Comparison of ENCODE assay signal across 1 cellular context in the genomic region with DNA sequence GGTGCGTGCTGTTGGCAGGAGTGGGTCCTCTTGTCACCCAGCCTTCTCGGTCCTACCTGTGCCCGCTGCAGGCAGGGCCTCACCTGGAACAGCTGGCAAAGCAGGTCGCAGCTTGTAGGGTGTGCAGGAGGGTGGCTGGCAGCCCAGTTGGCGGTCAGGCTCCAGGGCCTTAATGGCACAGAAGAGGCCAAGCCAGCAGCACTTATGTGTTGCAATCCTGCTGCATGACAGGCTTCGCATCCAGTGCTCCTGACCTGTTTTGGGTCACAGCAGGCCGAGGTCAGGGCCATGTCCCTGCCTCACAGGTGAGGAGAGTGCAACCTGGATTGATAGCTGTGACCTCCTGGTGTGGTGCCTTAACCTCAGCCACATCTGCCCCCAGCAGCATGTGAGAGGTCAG.
TF ChIP-seq lines count a peak whose summit lies in the region.

No MANE protein-coding gene starts in this region.

TF ChIP-seq in HepG2, 621 proteins besides CTCF, POLR2A, EP300 and RAD21 (continued from another document):
- TF ChIP-seq, protein P1, sequence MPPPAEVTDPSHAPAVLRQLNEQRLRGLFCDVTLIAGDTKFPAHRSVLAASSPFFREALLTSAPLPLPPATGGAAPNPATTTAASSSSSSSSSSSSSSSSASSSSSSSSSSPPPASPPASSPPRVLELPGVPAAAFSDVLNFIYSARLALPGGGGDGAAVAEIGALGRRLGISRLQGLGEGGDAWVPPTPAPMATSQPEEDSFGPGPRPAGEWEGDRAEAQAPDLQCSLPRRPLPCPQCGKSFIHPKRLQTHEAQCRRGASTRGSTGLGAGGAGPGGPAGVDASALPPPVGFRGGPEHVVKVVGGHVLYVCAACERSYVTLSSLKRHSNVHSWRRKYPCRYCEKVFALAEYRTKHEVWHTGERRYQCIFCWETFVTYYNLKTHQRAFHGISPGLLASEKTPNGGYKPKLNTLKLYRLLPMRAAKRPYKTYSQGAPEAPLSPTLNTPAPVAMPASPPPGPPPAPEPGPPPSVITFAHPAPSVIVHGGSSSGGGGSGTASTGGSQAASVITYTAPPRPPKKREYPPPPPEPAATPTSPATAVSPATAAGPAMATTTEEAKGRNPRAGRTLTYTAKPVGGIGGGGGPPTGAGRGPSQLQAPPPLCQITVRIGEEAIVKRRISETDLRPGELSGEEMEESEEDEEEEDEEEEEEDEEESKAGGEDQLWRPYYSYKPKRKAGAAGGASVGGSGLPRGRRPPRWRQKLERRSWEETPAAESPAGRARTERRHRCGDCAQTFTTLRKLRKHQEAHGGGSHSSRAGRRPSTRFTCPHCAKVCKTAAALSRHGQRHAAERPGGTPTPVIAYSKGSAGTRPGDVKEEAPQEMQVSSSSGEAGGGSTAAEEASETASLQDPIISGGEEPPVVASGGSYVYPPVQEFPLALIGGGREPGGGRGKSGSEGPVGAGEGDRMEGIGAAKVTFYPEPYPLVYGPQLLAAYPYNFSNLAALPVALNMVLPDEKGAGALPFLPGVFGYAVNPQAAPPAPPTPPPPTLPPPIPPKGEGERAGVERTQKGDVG (CRISPR knock-in tag; IDR thresholded peaks at IDR 0.05; ENCODE audit: borderline replicate concordance) = no peak; the same call in 1 of the 2 replicates
- TF ChIP-seq RBAK (CRISPR knock-in tag; IDR thresholded peaks at IDR 0.05) = no peak
- TF ChIP-seq DMAP1 (CRISPR knock-in tag; IDR thresholded peaks at IDR 0.05) = no peak
- TF ChIP-seq, protein P2, sequence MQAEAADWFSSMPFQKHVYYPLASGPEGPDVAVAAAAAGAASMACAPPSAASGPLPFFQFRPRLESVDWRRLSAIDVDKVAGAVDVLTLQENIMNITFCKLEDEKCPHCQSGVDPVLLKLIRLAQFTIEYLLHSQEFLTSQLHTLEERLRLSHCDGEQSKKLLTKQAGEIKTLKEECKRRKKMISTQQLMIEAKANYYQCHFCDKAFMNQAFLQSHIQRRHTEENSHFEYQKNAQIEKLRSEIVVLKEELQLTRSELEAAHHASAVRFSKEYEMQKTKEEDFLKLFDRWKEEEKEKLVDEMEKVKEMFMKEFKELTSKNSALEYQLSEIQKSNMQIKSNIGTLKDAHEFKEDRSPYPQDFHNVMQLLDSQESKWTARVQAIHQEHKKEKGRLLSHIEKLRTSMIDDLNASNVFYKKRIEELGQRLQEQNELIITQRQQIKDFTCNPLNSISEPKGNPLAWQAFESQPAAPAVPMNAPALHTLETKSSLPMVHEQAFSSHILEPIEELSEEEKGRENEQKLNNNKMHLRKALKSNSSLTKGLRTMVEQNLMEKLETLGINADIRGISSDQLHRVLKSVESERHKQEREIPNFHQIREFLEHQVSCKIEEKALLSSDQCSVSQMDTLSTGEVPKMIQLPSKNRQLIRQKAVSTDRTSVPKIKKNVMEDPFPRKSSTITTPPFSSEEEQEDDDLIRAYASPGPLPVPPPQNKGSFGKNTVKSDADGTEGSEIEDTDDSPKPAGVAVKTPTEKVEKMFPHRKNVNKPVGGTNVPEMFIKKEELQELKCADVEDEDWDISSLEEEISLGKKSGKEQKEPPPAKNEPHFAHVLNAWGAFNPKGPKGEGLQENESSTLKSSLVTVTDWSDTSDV (CRISPR knock-in tag; IDR thresholded peaks at IDR 0.05) = no peak
- no peak for TF ChIP-seq TP53 (CRISPR knock-in tag; conservative IDR thresholded peaks at IDR 0.05)
- no peak for TF ChIP-seq ETV5 (CRISPR knock-in tag; IDR thresholded peaks at IDR 0.05; ENCODE audit: borderline replicate concordance)
- TF ChIP-seq, protein P3, sequence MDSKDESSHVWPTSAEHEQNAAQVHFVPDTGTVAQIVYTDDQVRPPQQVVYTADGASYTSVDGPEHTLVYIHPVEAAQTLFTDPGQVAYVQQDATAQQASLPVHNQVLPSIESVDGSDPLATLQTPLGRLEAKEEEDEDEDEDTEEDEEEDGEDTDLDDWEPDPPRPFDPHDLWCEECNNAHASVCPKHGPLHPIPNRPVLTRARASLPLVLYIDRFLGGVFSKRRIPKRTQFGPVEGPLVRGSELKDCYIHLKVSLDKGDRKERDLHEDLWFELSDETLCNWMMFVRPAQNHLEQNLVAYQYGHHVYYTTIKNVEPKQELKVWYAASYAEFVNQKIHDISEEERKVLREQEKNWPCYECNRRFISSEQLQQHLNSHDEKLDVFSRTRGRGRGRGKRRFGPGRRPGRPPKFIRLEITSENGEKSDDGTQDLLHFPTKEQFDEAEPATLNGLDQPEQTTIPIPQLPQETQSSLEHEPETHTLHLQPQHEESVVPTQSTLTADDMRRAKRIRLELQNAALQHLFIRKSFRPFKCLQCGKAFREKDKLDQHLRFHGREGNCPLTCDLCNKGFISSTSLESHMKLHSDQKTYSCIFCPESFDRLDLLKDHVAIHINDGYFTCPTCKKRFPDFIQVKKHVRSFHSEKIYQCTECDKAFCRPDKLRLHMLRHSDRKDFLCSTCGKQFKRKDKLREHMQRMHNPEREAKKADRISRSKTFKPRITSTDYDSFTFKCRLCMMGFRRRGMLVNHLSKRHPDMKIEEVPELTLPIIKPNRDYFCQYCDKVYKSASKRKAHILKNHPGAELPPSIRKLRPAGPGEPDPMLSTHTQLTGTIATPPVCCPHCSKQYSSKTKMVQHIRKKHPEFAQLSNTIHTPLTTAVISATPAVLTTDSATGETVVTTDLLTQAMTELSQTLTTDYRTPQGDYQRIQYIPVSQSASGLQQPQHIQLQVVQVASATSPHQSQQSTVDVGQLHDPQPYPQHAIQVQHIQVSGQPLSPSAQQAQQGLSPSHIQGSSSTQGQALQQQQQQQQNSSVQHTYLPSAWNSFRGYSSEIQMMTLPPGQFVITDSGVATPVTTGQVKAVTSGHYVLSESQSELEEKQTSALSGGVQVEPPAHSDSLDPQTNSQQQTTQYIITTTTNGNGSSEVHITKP (CRISPR knock-in tag; IDR thresholded peaks at IDR 0.05; ENCODE audit: low read depth) = no peak
- TF ChIP-seq ZSCAN22 (CRISPR knock-in tag; IDR thresholded peaks at IDR 0.05) = no peak
- TF ChIP-seq BCL6 (CRISPR knock-in tag; IDR thresholded peaks at IDR 0.05) = no peak
- TF ChIP-seq, protein P4, sequence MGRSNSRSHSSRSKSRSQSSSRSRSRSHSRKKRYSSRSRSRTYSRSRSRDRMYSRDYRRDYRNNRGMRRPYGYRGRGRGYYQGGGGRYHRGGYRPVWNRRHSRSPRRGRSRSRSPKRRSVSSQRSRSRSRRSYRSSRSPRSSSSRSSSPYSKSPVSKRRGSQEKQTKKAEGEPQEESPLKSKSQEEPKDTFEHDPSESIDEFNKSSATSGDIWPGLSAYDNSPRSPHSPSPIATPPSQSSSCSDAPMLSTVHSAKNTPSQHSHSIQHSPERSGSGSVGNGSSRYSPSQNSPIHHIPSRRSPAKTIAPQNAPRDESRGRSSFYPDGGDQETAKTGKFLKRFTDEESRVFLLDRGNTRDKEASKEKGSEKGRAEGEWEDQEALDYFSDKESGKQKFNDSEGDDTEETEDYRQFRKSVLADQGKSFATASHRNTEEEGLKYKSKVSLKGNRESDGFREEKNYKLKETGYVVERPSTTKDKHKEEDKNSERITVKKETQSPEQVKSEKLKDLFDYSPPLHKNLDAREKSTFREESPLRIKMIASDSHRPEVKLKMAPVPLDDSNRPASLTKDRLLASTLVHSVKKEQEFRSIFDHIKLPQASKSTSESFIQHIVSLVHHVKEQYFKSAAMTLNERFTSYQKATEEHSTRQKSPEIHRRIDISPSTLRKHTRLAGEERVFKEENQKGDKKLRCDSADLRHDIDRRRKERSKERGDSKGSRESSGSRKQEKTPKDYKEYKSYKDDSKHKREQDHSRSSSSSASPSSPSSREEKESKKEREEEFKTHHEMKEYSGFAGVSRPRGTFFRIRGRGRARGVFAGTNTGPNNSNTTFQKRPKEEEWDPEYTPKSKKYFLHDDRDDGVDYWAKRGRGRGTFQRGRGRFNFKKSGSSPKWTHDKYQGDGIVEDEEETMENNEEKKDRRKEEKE (IDR thresholded peaks at IDR 0.05) = no peak
- TF ChIP-seq KLF13 (CRISPR knock-in tag; IDR thresholded peaks at IDR 0.05) = no peak
- TF ChIP-seq HNRNPUL1 (IDR thresholded peaks at IDR 0.05; ENCODE audit: low read depth, low read length) = no peak
- TF ChIP-seq RXRB (CRISPR knock-in tag; IDR thresholded peaks at IDR 0.05; ENCODE audit: borderline replicate concordance) = no peak
- 0 out of 4 replicates have a peak, but pooled peaks of 1 of the 2 experiments have one; percentile 12 for TF ChIP-seq NR2F1 (CRISPR knock-in tag; IDR thresholded peaks at IDR 0.05)
- TF ChIP-seq, protein P5, sequence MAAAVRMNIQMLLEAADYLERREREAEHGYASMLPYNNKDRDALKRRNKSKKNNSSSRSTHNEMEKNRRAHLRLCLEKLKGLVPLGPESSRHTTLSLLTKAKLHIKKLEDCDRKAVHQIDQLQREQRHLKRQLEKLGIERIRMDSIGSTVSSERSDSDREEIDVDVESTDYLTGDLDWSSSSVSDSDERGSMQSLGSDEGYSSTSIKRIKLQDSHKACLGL (CRISPR knock-in tag; IDR thresholded peaks at IDR 0.05) = no peak
